Comparison of ENCODE assay signal across 8 cellular contexts in genomic region chr16:81797443-81797842, GRCh38.
DNase-seq lines count a peak whose midpoint lies in the region; ATAC-seq and TF ChIP-seq lines count a peak whose summit lies in the region.

No MANE protein-coding gene starts in this region.

- no peaks in the 10 kb centered on the region for H3K27me3 Mint-ChIP-seq in central memory CD8-positive, alpha-beta T cell

- DNase-seq in GM13977 (ENCODE audit: low spot score) (peak; percentile 60), RWPE1 (ENCODE audit: low spot score) (no peak), NCI-H2081 treated with DMSO at 0.1 percent for 48 hours (lab: John Stamatoyannopoulos, UW) (no peak), glomerular visceral epithelial cell (ENCODE audit: extremely low spot score) (no peak), NCI-H2029 (lab: John Stamatoyannopoulos, UW) (no peak)
- DNase-seq in central memory CD8-positive, alpha-beta T cell (ENCODE audit: low spot score in 2 of 2) = no peak

- ATAC-seq in GM21381 (IDR thresholded peaks at IDR 0.05; ENCODE audit: unreplicated experiment) = peak; percentile 57
- ATAC-seq in HG03558 (IDR thresholded peaks at IDR 0.05; ENCODE audit: extremely low read depth, unreplicated experiment) = peak; percentile 35
- peak; percentile 64 for ATAC-seq in central memory CD8-positive, alpha-beta T cell (replicated peaks; ENCODE audit: extremely low read depth, poor library complexity, severe bottlenecking)

- H3K4me3 Mint-ChIP-seq in central memory CD8-positive, alpha-beta T cell = peak overlapping the region; percentile 57

- peak overlapping the region; percentile 91 for H3K27ac Mint-ChIP-seq in central memory CD8-positive, alpha-beta T cell (ENCODE audit: low read depth)

- TF ChIP-seq CTCF in GM13977 (IDR thresholded peaks at IDR 0.05; ENCODE audit: extremely low read depth, insufficient read depth, missing control alignments) (no peak), RWPE1 (conservative IDR thresholded peaks at IDR 0.05; ENCODE audit: low read depth) (no peak)

- in situ Hi-C loops in GM13977 (cut with MboI; ENCODE audit: low pct_unique_long_range_greater_than_20kb, low sequenced_read_pairs, unreplicated experiment) = no loop called here

- H3K9me3 Mint-ChIP-seq in central memory CD8-positive, alpha-beta T cell = no peaks in the 10 kb centered on the region

- H3K27ac ChIP-seq in RWPE1 = no peak overlapping the region

- CTCF ChIA-PET in RWPE1 (lab: Yijun Ruan, JAX) = no interaction called here

- H3K36me3 Mint-ChIP-seq in central memory CD8-positive, alpha-beta T cell (ENCODE audit: insufficient read depth) = peaks cover 3% of the 10 kb centered on the region

- POLR2A ChIA-PET in RWPE1 (lab: Yijun Ruan, JAX; ENCODE audit: low non-redundant PET) = no interaction called here

- peaks cover 45% of the 10 kb centered on the region for H3K4me1 Mint-ChIP-seq in central memory CD8-positive, alpha-beta T cell
